8 cellular contexts compared by ENCODE assay signal in the genomic region with DNA sequence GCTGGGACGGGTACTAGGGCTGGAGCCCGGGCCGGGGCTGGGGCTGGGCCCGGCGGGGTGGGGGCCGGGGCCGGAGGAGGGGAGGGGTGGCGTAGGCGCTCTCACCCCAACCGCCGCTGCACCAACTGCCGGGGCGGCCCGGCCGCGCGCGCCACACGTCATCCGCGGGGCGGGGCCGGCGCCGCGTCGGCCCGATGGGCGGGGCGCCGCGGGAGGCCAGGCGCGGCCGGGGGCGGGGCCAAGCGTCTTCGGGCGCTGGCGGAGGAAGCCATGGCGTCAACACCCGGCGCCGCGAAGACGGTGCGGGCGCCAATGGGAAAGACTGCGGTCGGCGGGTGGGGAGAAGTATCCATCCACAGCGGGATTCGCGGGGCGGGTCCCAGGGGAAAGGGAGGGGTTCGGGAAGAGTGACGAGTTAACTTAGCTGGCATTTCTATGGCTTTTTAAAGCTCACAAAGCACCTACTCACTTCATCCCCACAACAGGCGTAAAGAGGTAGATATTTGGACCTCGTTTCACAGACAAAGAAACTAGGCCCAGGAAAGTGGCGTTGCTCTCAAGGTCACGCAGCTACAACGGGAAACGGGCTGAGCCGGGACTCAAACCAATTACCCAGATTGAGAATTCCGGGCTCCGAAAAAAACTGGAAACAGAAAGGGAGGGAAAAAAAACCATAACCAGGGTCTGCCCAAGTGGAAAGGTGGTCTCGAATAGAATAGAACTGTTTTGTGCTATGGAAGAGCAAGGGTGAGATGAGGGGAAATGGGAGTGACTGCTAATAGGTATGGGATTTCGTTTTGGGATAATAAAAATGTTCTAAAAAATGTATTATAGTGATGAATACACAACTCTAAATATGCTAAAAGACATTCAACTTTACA.
A peak's percentile ranks its signal among the peaks of the same experiment; 100 is the strongest.
DNase-seq lines count a peak whose midpoint lies in the region; TF ChIP-seq lines count a peak whose summit lies in the region.

TSS of gene SPAG9 (minus strand) at position 130 of the 881 bp plus-strand sequence. CDS start 212 bp downstream, outside the sequence.

- peaks cover 5% of the 10 kb centered on the region for H3K27me3 Mint-ChIP-seq in activated naive CD4-positive, alpha-beta T cell treated with anti-CD3 and anti-CD28 coated beads, Interleukin-2, amount 10 ng/mL, durations not matched to agents 7 days and 5 days

- DNase-seq in GF-D8 (lab: John Stamatoyannopoulos, UW) (peak; percentile 81), HEK293T (ENCODE audit: extremely low spot score) (peak; percentile 98), NAMALWA (ENCODE audit: low spot score) (peak; percentile 94), SK-N-MC (ENCODE audit: low read depth, low spot score) (peak; percentile 78), germinal center (ENCODE audit: low spot score) (peak; percentile 98), nucleus accumbens (lab: John Stamatoyannopoulos, UW) (peak; percentile 63 to 96 (median 88)), superior temporal gyrus (ENCODE audit: extremely low spot score) (peak; percentile 94)
- peak; percentile 94 for DNase-seq in activated naive CD4-positive, alpha-beta T cell treated with anti-CD3 and anti-CD28 coated beads, Interleukin-2, amount 10 ng/mL, durations not matched to agents 7 days and 5 days

- H3K9me3 ChIP-seq in SK-N-MC (ENCODE audit: low read depth, low read length): no peaks in the 10 kb centered on the region

- H3K27ac ChIP-seq in SK-N-MC: peak within 1 kb of the TSS; percentile 96

- CTCF ChIA-PET in HEK293T (lab: Yijun Ruan, JAX): interaction anchor here (1.1 to 1.3 kb wide), 2 partner anchors 32 to 64 kb away, joined by 3 to 8 read pairs; partner anchors contain the start of gene NME1
- CTCF ChIA-PET in activated naive CD4-positive, alpha-beta T cell treated with anti-CD3 and anti-CD28 coated beads, Interleukin-2, amount 10 ng/mL, durations not matched to agents 7 days and 5 days (lab: Charles Lee): interaction anchor here (1.2 to 1.6 kb wide), 2 partner anchors 32 to 269 kb away, joined by 3 to 5 read pairs; partner anchors contain the start of gene NME1

- H3K9ac ChIP-seq in SK-N-MC (ENCODE audit: insufficient read length): peak within 1 kb of the TSS; percentile 89

- H3K4me3 ChIP-seq in SK-N-MC: peak within 1 kb of the TSS; percentile 96

- peaks cover 55% of the 10 kb centered on the region for H3K4me1 Mint-ChIP-seq in activated naive CD4-positive, alpha-beta T cell treated with anti-CD3 and anti-CD28 coated beads, Interleukin-2, amount 10 ng/mL, durations not matched to agents 7 days and 5 days

- POLR2A ChIA-PET in HEK293T (lab: Yijun Ruan, JAX): interaction anchor here (0.5 to 4.2 kb wide), 16 partner anchors 10 to 571 kb away, joined by 3 to 60 read pairs (median 4); partner anchors contain the start of genes NME1 and NME2

- H3K9me3 Mint-ChIP-seq in activated naive CD4-positive, alpha-beta T cell treated with anti-CD3 and anti-CD28 coated beads, Interleukin-2, amount 10 ng/mL, durations not matched to agents 7 days and 5 days: no peaks in the 10 kb centered on the region

- peak within 1 kb of the TSS; percentile 99 for H3K27ac Mint-ChIP-seq in activated naive CD4-positive, alpha-beta T cell treated with anti-CD3 and anti-CD28 coated beads, Interleukin-2, amount 10 ng/mL, durations not matched to agents 7 days and 5 days

- peak within 1 kb of the TSS; percentile 97 for H3K4me3 Mint-ChIP-seq in activated naive CD4-positive, alpha-beta T cell treated with anti-CD3 and anti-CD28 coated beads, Interleukin-2, amount 10 ng/mL, durations not matched to agents 7 days and 5 days

- H3K36me3 ChIP-seq in SK-N-MC (ENCODE audit: insufficient read depth, low read length): no peaks in the 10 kb centered on the region

- H3K36me3 Mint-ChIP-seq in activated naive CD4-positive, alpha-beta T cell treated with anti-CD3 and anti-CD28 coated beads, Interleukin-2, amount 10 ng/mL, durations not matched to agents 7 days and 5 days: peaks cover 4% of the 10 kb centered on the region

TF ChIP-seq in HEK293T, 16 proteins besides CTCF, POLR2A, EP300 and RAD21:
- TF ChIP-seq NFRKB (IDR thresholded peaks at IDR 0.05) (no peak), CTBP1 (IDR thresholded peaks at IDR 0.05; ENCODE audit: borderline replicate concordance) (0 out of 2 replicates have a peak, but pooled peaks have one; percentile 46)
TF ChIP-seq in HEK293T: peak in this region for 1.

Comparison
In these comparisons a context has a peak if more than half of its experiments do, and no peak if none do; other contexts are left out.
1. Peak in every context shown above with its lines: DNase-seq, H3K4me3 ChIP-seq and H3K27ac ChIP-seq.